In the genomic region with DNA sequence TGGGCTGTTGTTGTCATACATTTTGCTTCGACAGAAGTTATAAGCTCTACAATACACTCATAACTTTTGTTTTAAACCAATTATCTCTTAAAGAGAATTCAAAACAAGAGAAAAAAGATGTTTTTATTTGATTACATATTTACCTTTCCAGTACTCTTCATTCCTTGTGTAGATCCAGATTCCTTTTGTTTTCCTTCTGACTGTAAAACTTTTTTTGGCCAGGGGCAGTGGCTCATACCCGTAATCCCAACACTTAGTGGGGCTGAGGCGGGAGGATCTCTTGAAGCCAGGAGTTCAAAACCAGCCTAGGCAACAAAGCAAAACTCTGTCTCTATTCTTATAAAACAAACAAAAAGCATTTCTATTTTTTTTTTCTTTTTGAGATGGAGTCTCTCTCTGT, we compare ENCODE assay signal across 8 cellular contexts.
"Had no signal": no experiment of that assay in that cellular context is flagged by ENCODE, and none has a peak within 500 bp of the region (broad histone marks: within the 10 kb centered on the region; RNA-seq: fewer than 3 reads in every experiment).

No MANE protein-coding gene starts in this region.

- H3K9me3 ChIP-seq: HAP-1 had no signal

- DNase-seq: GM23248, H7, H9, HCEC 1CT, HFFc6 had no signal

- H3K4me1 ChIP-seq: HAP-1 had no signal

- H3K4me3 Mint-ChIP-seq: GM23338, H9, HFFc6 had no signal

- H3K4me3 ChIP-seq: GM23248, GM23338, HAP-1 had no signal

- H3K36me3 ChIP-seq: HAP-1 had no signal

- H3K27ac Mint-ChIP-seq: GM23338, H9, HFFc6 had no signal

- H3K27ac ChIP-seq: GM23248 had no signal

- H3K4me1 Mint-ChIP-seq: GM23338, H9 had no signal

- ATAC-seq: GM23338, HCT116 had no signal
